1 cellular context compared by ENCODE assay signal in genomic region chr15:89089316-89090230, GRCh38.
TF ChIP-seq lines count a peak whose summit lies in the region.

No MANE protein-coding gene starts in this region.

TF ChIP-seq in HCT116, 20 proteins besides CTCF, POLR2A, EP300 and RAD21 (continued from another document):
- TF ChIP-seq, protein P1, sequence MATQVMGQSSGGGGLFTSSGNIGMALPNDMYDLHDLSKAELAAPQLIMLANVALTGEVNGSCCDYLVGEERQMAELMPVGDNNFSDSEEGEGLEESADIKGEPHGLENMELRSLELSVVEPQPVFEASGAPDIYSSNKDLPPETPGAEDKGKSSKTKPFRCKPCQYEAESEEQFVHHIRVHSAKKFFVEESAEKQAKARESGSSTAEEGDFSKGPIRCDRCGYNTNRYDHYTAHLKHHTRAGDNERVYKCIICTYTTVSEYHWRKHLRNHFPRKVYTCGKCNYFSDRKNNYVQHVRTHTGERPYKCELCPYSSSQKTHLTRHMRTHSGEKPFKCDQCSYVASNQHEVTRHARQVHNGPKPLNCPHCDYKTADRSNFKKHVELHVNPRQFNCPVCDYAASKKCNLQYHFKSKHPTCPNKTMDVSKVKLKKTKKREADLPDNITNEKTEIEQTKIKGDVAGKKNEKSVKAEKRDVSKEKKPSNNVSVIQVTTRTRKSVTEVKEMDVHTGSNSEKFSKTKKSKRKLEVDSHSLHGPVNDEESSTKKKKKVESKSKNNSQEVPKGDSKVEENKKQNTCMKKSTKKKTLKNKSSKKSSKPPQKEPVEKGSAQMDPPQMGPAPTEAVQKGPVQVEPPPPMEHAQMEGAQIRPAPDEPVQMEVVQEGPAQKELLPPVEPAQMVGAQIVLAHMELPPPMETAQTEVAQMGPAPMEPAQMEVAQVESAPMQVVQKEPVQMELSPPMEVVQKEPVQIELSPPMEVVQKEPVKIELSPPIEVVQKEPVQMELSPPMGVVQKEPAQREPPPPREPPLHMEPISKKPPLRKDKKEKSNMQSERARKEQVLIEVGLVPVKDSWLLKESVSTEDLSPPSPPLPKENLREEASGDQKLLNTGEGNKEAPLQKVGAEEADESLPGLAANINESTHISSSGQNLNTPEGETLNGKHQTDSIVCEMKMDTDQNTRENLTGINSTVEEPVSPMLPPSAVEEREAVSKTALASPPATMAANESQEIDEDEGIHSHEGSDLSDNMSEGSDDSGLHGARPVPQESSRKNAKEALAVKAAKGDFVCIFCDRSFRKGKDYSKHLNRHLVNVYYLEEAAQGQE (IDR thresholded peaks at IDR 0.05; ENCODE audit: low read depth): no peak
- TF ChIP-seq EGR1 (IDR thresholded peaks at IDR 0.05; ENCODE audit: low read depth) (no peak), ATF3 (IDR thresholded peaks at IDR 0.05) (no peak), CBX3 (IDR thresholded peaks at IDR 0.05; ENCODE audit: low read depth) (no peak), FOSL1 (IDR thresholded peaks at IDR 0.05; ENCODE audit: low read depth) (no peak), CEBPB (IDR thresholded peaks at IDR 0.05; ENCODE audit: low read depth) (no peak), ZNF274 (IDR thresholded peaks at IDR 0.05; ENCODE audit: low read depth, low read length) (no peak)
